22 cellular contexts compared by ENCODE assay signal in genomic region chr1:11741919-11742598, GRCh38. TPM values are rescaled to one million over a fixed set of nuclear protein-coding genes. Genes with fewer than 3 reads are reported as not detected.
DNase-seq lines count a peak whose midpoint lies in the region; ATAC-seq, FAIRE-seq and TF ChIP-seq lines count a peak whose summit lies in the region.
"Had no signal": no experiment of that assay in that cellular context is flagged by ENCODE, and none has a peak within 500 bp of the region (broad histone marks: within the 10 kb centered on the region; RNA-seq: fewer than 3 reads in every experiment).

No MANE protein-coding gene starts in this region.

- H3K79me2 ChIP-seq in OCI-LY1 (ENCODE audit: insufficient read depth, low read length) = no peaks in the 10 kb centered on the region
- peaks cover 0 to 9% of the 10 kb centered on the region in 2 experiments; a peak in 1 of 4 replicates for H3K79me2 ChIP-seq in H1 (ENCODE audit: control insufficient read depth in 1 of 2, insufficient read depth in 2 of 2, low read length in 2 of 2)

- H3K9ac ChIP-seq in OCI-LY1 (ENCODE audit: low read length) (no peak overlapping the region), H1 (replicated peaks in 1 of 4; ENCODE audit: extremely low read depth in 1 of 4, low read depth in 3 of 4, low read length in 3 of 4) (no peak overlapping the region)

- TF ChIP-seq CTCF in OCI-LY1 (IDR thresholded peaks at IDR 0.05; ENCODE audit: low read length) (peak; percentile 58), H1 (IDR thresholded peaks at IDR 0.05; ENCODE audit: control extremely low read depth in 1 of 3, insufficient read depth in 1 of 3, low read depth in 1 of 3, low read length in 3 of 3) (peak in 2 of 3 experiments; percentile 13 to 24; a peak in 2 of 4 replicates), neutrophil (IDR thresholded peaks at IDR 0.05) (no peak), tibial artery (IDR thresholded peaks at IDR 0.05) (no peak)

- H3K18ac ChIP-seq in H1 (ENCODE audit: extremely low read depth, low read length) = no peak overlapping the region

- H2BK15ac ChIP-seq in H1 (ENCODE audit: low read length) = no peak overlapping the region

- no peak for TF ChIP-seq RAD21 in H1 (IDR thresholded peaks at IDR 0.05 in 1 of 2, conservative IDR thresholded peaks at IDR 0.05 in 1 of 2; ENCODE audit: low read depth in 2 of 2, low read length in 2 of 2)

- intact Hi-C loops in tibial artery (cut with DNase I; ENCODE audit: low total_unique reads) = no loop called here

- no peak overlapping the region for H4K5ac ChIP-seq in H1 (ENCODE audit: insufficient read length, low read depth, low read length)

- TF ChIP-seq EP300 in H1 (IDR thresholded peaks at IDR 0.05; ENCODE audit: borderline replicate concordance in 1 of 2, low read depth in 2 of 2, low read length in 2 of 2) = no peak

- H3K23me2 ChIP-seq in H1 (ENCODE audit: low read depth, low read length) = peaks cover 2% of the 10 kb centered on the region

- peak overlapping the region; percentile 45 for H3K27ac Mint-ChIP-seq in activated T-cell treated with anti-CD3 and anti-CD28 coated beads, Interleukin-2, amount 50 U/mL, for 24 hours

- H3K27ac ChIP-seq in OCI-LY1 (ENCODE audit: low read depth, low read length, poor library complexity, severe bottlenecking) (no peak overlapping the region), H1 (ENCODE audit: low read depth, low read length) (no peak overlapping the region), neutrophil (peak overlapping the region; percentile 98), tibial artery (no peak overlapping the region)
- H3K27ac ChIP-seq: dorsolateral prefrontal cortex, sigmoid colon, suprapubic skin, WERI-Rb-1 had no signal

- no peak overlapping the region for H2AK5ac ChIP-seq in H1 (ENCODE audit: low read depth, low read length)

- DNase-seq in activated T-cell treated with anti-CD3 and anti-CD28 coated beads, Interleukin-2, amount 50 U/mL, for 24 hours = no peak
- no peak for DNase-seq in activated T-cell treated with anti-CD3 and anti-CD28 coated beads, Interleukin-2, amount 50 U/mL, for 1 hour
- DNase-seq in H1 (ENCODE audit: low read depth in 1 of 2, low spot score in 2 of 2) (no peak), tibial artery (no peak), C1 segment of cervical spinal cord (lab: John Stamatoyannopoulos, UW) (no peak)
- DNase-seq: activated CD8-positive, alpha-beta memory T cell treated with anti-CD3 and anti-CD28 coated beads, Interleukin-2, amount 10 ng/mL, durations not matched to agents 7 days and 5 days; dorsolateral prefrontal cortex; GF-D8; kidney; NCI-H1048; NCI-H2107; NCI-H526; sigmoid colon; WERI-Rb-1 had no signal

- no peak overlapping the region for H2BK20ac ChIP-seq in H1 (ENCODE audit: low read length)

- H3K14ac ChIP-seq in H1 (ENCODE audit: insufficient read length) = no peak overlapping the region

- no peak overlapping the region for H3K23ac ChIP-seq in H1 (ENCODE audit: insufficient read length)

- no peak overlapping the region for H3K56ac ChIP-seq in H1 (replicated peaks; ENCODE audit: insufficient read length, low read depth, low read length)

- H2AFZ ChIP-seq in OCI-LY1 (ENCODE audit: low read length) (no peak overlapping the region), H1 (ENCODE audit: low read length) (no peak overlapping the region)

- H3K4me1 ChIP-seq in OCI-LY1 (ENCODE audit: insufficient read depth, low read length, severe bottlenecking) (peaks cover 14% of the 10 kb centered on the region), H1 (replicated peaks in 1 of 4; ENCODE audit: control insufficient read depth in 3 of 4, insufficient read depth in 4 of 4, low read length in 3 of 4) (peaks cover 3 to 20% (median 7%) of the 10 kb centered on the region in 4 experiments; a peak in 6 of 7 replicates), neutrophil (ENCODE audit: control insufficient read depth in 1 of 2, insufficient read depth in 1 of 2, low read depth in 1 of 2, low read length in 1 of 2) (peaks cover 73 to 93% of the 10 kb centered on the region in 2 experiments), tibial artery (peaks cover 0 to 26% (median 5%) of the 10 kb centered on the region in 4 donors)

- POLR2A ChIA-PET in H1 (lab: Charles Lee; ENCODE audit: partially characterized antibody) = interaction anchor here (0.6 to 2.0 kb wide), 5 partner anchors 11 to 524 kb away, joined by 3 to 8 read pairs (median 3); no protein-coding TSS in a partner anchor

- no peaks in the 10 kb centered on the region for H4K20me1 ChIP-seq in OCI-LY1 (ENCODE audit: insufficient read depth, low read length)
- H4K20me1 ChIP-seq in H1 (replicated peaks in 1 of 2; ENCODE audit: control insufficient read depth in 1 of 2, insufficient read depth in 2 of 2, low read length in 2 of 2) = peaks cover 0 to 3% of the 10 kb centered on the region in 2 experiments

- H3K4me3 ChIP-seq in OCI-LY1 (ENCODE audit: low read depth, low read length, poor library complexity, severe bottlenecking) (no peak overlapping the region), H1 (ENCODE audit: extremely low read depth in 1 of 4, insufficient read depth in 2 of 4, low read depth in 3 of 4, low read length in 4 of 4) (no peak overlapping the region), neutrophil (ENCODE audit: low read depth in 1 of 2, low read length in 1 of 2) (peak overlapping the region; percentile 97 to 98), tibial artery (no peak overlapping the region)
- H3K4me3 ChIP-seq: dorsolateral prefrontal cortex, sigmoid colon, suprapubic skin had no signal

- H3K36me3 ChIP-seq in OCI-LY1 (ENCODE audit: insufficient read depth, low read length) (no peaks in the 10 kb centered on the region), H1 (ENCODE audit: control insufficient read depth in 2 of 4, insufficient read depth in 4 of 4, low read length in 3 of 4) (peaks cover 2 to 10% (median 3%) of the 10 kb centered on the region in 4 experiments; a peak in 3 of 8 replicates), neutrophil (peaks cover 36% of the 10 kb centered on the region), tibial artery (peaks cover 0 to 19% (median 12%) of the 10 kb centered on the region in 3 donors)
- H3K36me3 ChIP-seq: WERI-Rb-1 had no signal

- H2BK120ac ChIP-seq in H1 (replicated peaks; ENCODE audit: low read depth, low read length) = no peak overlapping the region

- no peaks in the 10 kb centered on the region for H3K9me2 ChIP-seq in OCI-LY1 (ENCODE audit: low read depth, low read length)

- no peak for FAIRE-seq in H1 (lab: Jason Lieb, UNC)
- FAIRE-seq: GM12892, kidney had no signal

- no peak overlapping the region for H3K4ac ChIP-seq in H1 (replicated peaks; ENCODE audit: insufficient read length, low read depth, low read length)

- peaks cover 12% of the 10 kb centered on the region for H3K36me3 Mint-ChIP-seq in activated T-cell treated with anti-CD3 and anti-CD28 coated beads, Interleukin-2, amount 50 U/mL, for 24 hours (ENCODE audit: low read depth)

- H4K91ac ChIP-seq in H1 (replicated peaks; ENCODE audit: insufficient read length, low read length) = no peak overlapping the region

- H2BK5ac ChIP-seq in H1 (ENCODE audit: low read depth, low read length) = no peak overlapping the region; the same call in 1 of the 2 replicates

- no peak overlapping the region for H3K4me2 ChIP-seq in OCI-LY1 (ENCODE audit: low read length)
- H3K4me2 ChIP-seq in H1 (ENCODE audit: insufficient read depth in 1 of 2, low read depth in 2 of 2, low read length in 2 of 2) = no peak overlapping the region

- H3F3A ChIP-seq in OCI-LY1 (ENCODE audit: insufficient read depth, low read length) = no peaks in the 10 kb centered on the region

- H3K4me3 Mint-ChIP-seq in activated T-cell treated with anti-CD3 and anti-CD28 coated beads, Interleukin-2, amount 50 U/mL, for 24 hours = no peak overlapping the region

- H2BK12ac ChIP-seq in H1 (ENCODE audit: low read depth, low read length) = no peak overlapping the region

- H3K79me1 ChIP-seq in H1 (ENCODE audit: low read depth, low read length) = peaks cover 2% of the 10 kb centered on the region; the same call in 1 of the 2 replicates

- no peaks in the 10 kb centered on the region for H3K9me3 Mint-ChIP-seq in activated T-cell treated with anti-CD3 and anti-CD28 coated beads, Interleukin-2, amount 50 U/mL, for 24 hours

- WGBS in H1 (ENCODE audit: extremely low coverage in 1 of 2, insufficient coverage in 1 of 2, insufficient read length in 1 of 2, insufficient replicate concordance in 2 of 2, low coverage in 1 of 2, low lambda C conversion rate in 2 of 2, missing lambda C conversion rate in 1 of 2), 2 experiments = 79% methylated on average over 5 of the region's 5 CpGs; no CpG with 5 or more reads in 1 of the 2 experiments

- no peaks in the 10 kb centered on the region for H3K27me3 Mint-ChIP-seq in activated T-cell treated with anti-CD3 and anti-CD28 coated beads, Interleukin-2, amount 50 U/mL, for 24 hours
- H3K27me3 Mint-ChIP-seq: activated CD8-positive, alpha-beta memory T cell treated with anti-CD3 and anti-CD28 coated beads, Interleukin-2, amount 10 ng/mL, durations not matched to agents 7 days and 5 days had no signal

- ATAC-seq in GM18858 (IDR thresholded peaks at IDR 0.05; ENCODE audit: unreplicated experiment) = no peak
- ATAC-seq: activated CD8-positive, alpha-beta memory T cell treated with anti-CD3 and anti-CD28 coated beads, Interleukin-2, amount 10 ng/mL, durations not matched to agents 7 days and 5 days; SK-N-SH treated with all-trans-retinoic acid at 6 μM for 48 hours had no signal

- CTCF ChIA-PET in H1 (lab: Charles Lee; ENCODE audit: partially characterized antibody) = interaction anchor here (0.6 to 2.9 kb wide), 7 partner anchors 8 to 143 kb away, joined by 3 to 17 read pairs (median 4); no protein-coding TSS in a partner anchor

- H4K8ac ChIP-seq in H1 (ENCODE audit: extremely low read depth, insufficient read depth, low read length) = no peak overlapping the region

- no peaks in the 10 kb centered on the region for H3K27me3 ChIP-seq in OCI-LY1 (ENCODE audit: insufficient read depth, low read length)
- H3K27me3 ChIP-seq in H1 (replicated peaks in 1 of 4; ENCODE audit: control insufficient read depth in 3 of 4, extremely low read depth in 1 of 4, insufficient read depth in 3 of 4, low read length in 3 of 4) = no peaks in the 10 kb centered on the region
- no peaks in the 10 kb centered on the region for H3K27me3 ChIP-seq in neutrophil
- no peaks in the 10 kb centered on the region for H3K27me3 ChIP-seq in tibial artery
- H3K27me3 ChIP-seq: dorsolateral prefrontal cortex, sigmoid colon, suprapubic skin had no signal

- H3K9me3 ChIP-seq in OCI-LY1 (ENCODE audit: low read length) (no peaks in the 10 kb centered on the region), H1 (ENCODE audit: insufficient read depth in 2 of 2, low read depth in 1 of 2, low read length in 1 of 2) (no peaks in the 10 kb centered on the region), neutrophil (no peaks in the 10 kb centered on the region), tibial artery (no peaks in the 10 kb centered on the region)
- H3K9me3 ChIP-seq: sigmoid colon, suprapubic skin had no signal

- no peak for TF ChIP-seq POLR2A in H1 (IDR thresholded peaks at IDR 0.05; ENCODE audit: control extremely low read depth in 1 of 2, low read depth in 2 of 2, low read length in 2 of 2)

- H3K4me1 Mint-ChIP-seq in activated T-cell treated with anti-CD3 and anti-CD28 coated beads, Interleukin-2, amount 50 U/mL, for 24 hours (ENCODE audit: low read depth) = peaks cover 53% of the 10 kb centered on the region

RNA-seq across cellular contexts. Expression of gene AGTRAP, which starts 6.1 kb away (rescaled TPM):
- total RNA-seq in H1 (2021; fragmentation: NEBNext Ultra II Directional; extraction: Animal tissue kit (Norgen Biotek cat#: 25700)) = 69.7 and 70.9 TPM in 2 replicates
- 192 and 261 TPM in 2 replicates for polyA plus RNA-seq in H1 (2011; rRNA removed)
- polyA plus RNA-seq in H1 (2011; cell fraction: cytosol; rRNA removed) = 143 TPM
- 170 TPM for polyA plus RNA-seq in H1 (2011; cell fraction: nucleus; rRNA removed)
- polyA plus RNA-seq in H1 (2012, experiment 1 of 2) = 62.9 to 98.6 TPM (median 90.5 TPM) in 4 replicates
- polyA plus RNA-seq in H1 (2012, experiment 2 of 2) = 114 TPM
- 85.2 TPM for polyA plus RNA-seq in H1 (2013, experiment 1 of 2)
- 106 TPM for polyA plus RNA-seq in H1 (2013, experiment 2 of 2)
- 53.6 and 60.7 TPM in 2 replicates for polyA minus RNA-seq in H1 (2011; rRNA and poly(A)+ RNA removed)
- polyA minus RNA-seq in H1 (2011; cell fraction: cytosol; rRNA and poly(A)+ RNA removed) = 48.1 TPM
- polyA minus RNA-seq in H1 (2011; cell fraction: nucleus; rRNA and poly(A)+ RNA removed) = 36.8 TPM

RNA-seq across cellular contexts. Expression of gene C1orf167, which starts 19.9 kb away (rescaled TPM):
- total RNA-seq in H1 (2021; fragmentation: NEBNext Ultra II Directional; extraction: Animal tissue kit (Norgen Biotek cat#: 25700)) = 0.90 and 1.3 TPM in 2 replicates
- 0.67 and 0.70 TPM in 2 replicates for polyA plus RNA-seq in H1 (2011; rRNA removed)
- polyA plus RNA-seq in H1 (2011; cell fraction: cytosol; rRNA removed) = 1.0 TPM
- 1.4 TPM for polyA plus RNA-seq in H1 (2011; cell fraction: nucleus; rRNA removed)
- 0.52 to 4.1 TPM (median 1.8 TPM) in 4 replicates for polyA plus RNA-seq in H1 (2012, experiment 1 of 2)
- polyA plus RNA-seq in H1 (2012, experiment 2 of 2) = 0.43 TPM
- polyA plus RNA-seq in H1 (2013, experiment 1 of 2) = 0.69 TPM
- polyA plus RNA-seq in H1 (2013, experiment 2 of 2) = 0.64 TPM
- 0.22 and 0.47 TPM in 2 replicates for polyA minus RNA-seq in H1 (2011; rRNA and poly(A)+ RNA removed)
- polyA minus RNA-seq in H1 (2011; cell fraction: cytosol; rRNA and poly(A)+ RNA removed) = not detected
- 1.2 TPM for polyA minus RNA-seq in H1 (2011; cell fraction: nucleus; rRNA and poly(A)+ RNA removed)
- total RNA-seq: activated CD8-positive, alpha-beta memory T cell treated with anti-CD3 and anti-CD28 coated beads, Interleukin-2, amount 10 ng/mL, durations not matched to agents 7 days and 5 days; H4 had no signal

RNA-seq across cellular contexts. Expression of gene DRAXIN, which starts 50.5 kb away (rescaled TPM):
- total RNA-seq in H1 (2021; fragmentation: NEBNext Ultra II Directional; extraction: Animal tissue kit (Norgen Biotek cat#: 25700)) = 17.6 and 18.9 TPM in 2 replicates
- polyA plus RNA-seq in H1 (2011; rRNA removed) = 4.6 and 4.8 TPM in 2 replicates
- 5.0 TPM for polyA plus RNA-seq in H1 (2011; cell fraction: cytosol; rRNA removed)
- polyA plus RNA-seq in H1 (2011; cell fraction: nucleus; rRNA removed) = 5.7 TPM
- 9.5 to 11.2 TPM (median 10.4 TPM) in 4 replicates for polyA plus RNA-seq in H1 (2012, experiment 1 of 2)
- 10.6 TPM for polyA plus RNA-seq in H1 (2012, experiment 2 of 2)
- polyA plus RNA-seq in H1 (2013, experiment 1 of 2) = 16.0 TPM
- polyA plus RNA-seq in H1 (2013, experiment 2 of 2) = 18.1 TPM
- 8.4 and 9.0 TPM in 2 replicates for polyA minus RNA-seq in H1 (2011; rRNA and poly(A)+ RNA removed)
- 6.7 TPM for polyA minus RNA-seq in H1 (2011; cell fraction: cytosol; rRNA and poly(A)+ RNA removed)
- polyA minus RNA-seq in H1 (2011; cell fraction: nucleus; rRNA and poly(A)+ RNA removed) = 4.6 TPM
- total RNA-seq: H4, mesenteric fat pad had no signal

Comparison
In these comparisons a context has a peak if more than half of its experiments do, and no peak if none do; other contexts are left out.
1. H3K4me3 ChIP-seq: peak in neutrophil (2 of 2); none in OCI-LY1 (single experiment), H1 (0 of 4) and tibial artery (0 of 2).
2. CTCF ChIP-seq: peak in OCI-LY1 (single experiment) and H1 (2 of 3); none in neutrophil (single experiment) and tibial artery (0 of 2).